ENCODE assay signal across 17 cellular contexts in the genomic region with DNA sequence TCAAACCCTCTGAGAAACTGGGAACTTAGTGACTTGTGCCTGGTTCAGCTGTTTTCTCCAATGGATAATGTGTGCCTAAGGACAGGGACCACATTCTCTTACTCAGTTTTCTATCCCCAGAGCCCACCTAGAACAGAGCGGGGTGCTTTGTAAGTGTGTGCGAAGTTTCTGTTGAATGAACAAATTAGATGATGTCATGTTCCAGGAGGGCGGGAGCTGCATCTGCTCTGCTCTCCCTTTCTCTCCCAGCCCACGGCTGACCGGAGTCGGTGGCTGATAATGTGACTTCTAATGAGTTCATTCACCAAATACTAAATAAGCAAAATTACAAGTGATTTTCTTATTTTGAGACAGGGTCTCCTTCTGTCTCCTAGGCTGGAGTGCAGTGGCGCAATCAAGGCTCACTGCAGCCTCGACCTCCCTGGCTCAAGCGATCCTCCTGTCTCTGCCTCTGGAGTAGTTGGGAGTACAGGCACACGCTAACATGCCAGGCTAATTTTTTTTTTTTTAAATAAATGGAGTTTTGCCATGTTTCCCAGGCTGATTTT.
DNase-seq lines count a peak whose midpoint lies in the region; ATAC-seq and TF ChIP-seq lines count a peak whose summit lies in the region.
"Had no signal": no experiment of that assay in that cellular context is flagged by ENCODE, and none has a peak within 500 bp of the region (broad histone marks: within the 10 kb centered on the region; RNA-seq: fewer than 3 reads in every experiment).

No MANE protein-coding gene starts in this region.

- H4K20me1 ChIP-seq in hepatocyte (ENCODE audit: insufficient read depth, poor library complexity, severe bottlenecking): no peaks in the 10 kb centered on the region
- H4K20me1 ChIP-seq: BLaER1 had no signal

- CTCF ChIA-PET in CD4-positive, alpha-beta memory T cell (lab: Charles Lee; ENCODE audit: partially characterized antibody): interaction anchor here (0.9 to 15.8 kb wide), 8 partner anchors 15 to 97 kb away, joined by 3 to 676 read pairs (median 8); a partner anchor contains a TSS

- no peak for DNase-seq in CD4-positive, alpha-beta memory T cell
- DNase-seq in medulla oblongata (ENCODE audit: extremely low spot score) (peak; percentile 33), hepatocyte (ENCODE audit: low spot score) (no peak), MV-4-11 (lab: John Stamatoyannopoulos, UW) (no peak)
- DNase-seq: foreskin melanocyte; NCI-H1694; NCI-H524 treated with DMSO at 0.1 percent for 48 hours; PC-9; SK-N-SH; stimulated activated CD4-positive, alpha-beta T cell treated with anti-CD3 and anti-CD28 coated beads, Interleukin-1b, Interleukin-23, amount 100 ng/mL, for 48 hours had no signal

- no peaks in the 10 kb centered on the region for H3K9me3 ChIP-seq in CD4-positive, alpha-beta memory T cell (ENCODE audit: control insufficient read depth in 1 of 2, low read length in 2 of 2)
- no peaks in the 10 kb centered on the region for H3K9me3 ChIP-seq in hepatocyte (ENCODE audit: low read depth)
- H3K9me3 ChIP-seq: BLaER1, right atrium auricular region, SK-N-SH had no signal

- H3K4me2 ChIP-seq in hepatocyte: no peak overlapping the region
- H3K4me2 ChIP-seq: GM23338, PC-9, SK-N-SH had no signal

- intact Hi-C loops in CD4-positive, alpha-beta memory T cell (cut with micrococcal nuclease): no loop called here

- no peak for ATAC-seq in activated T-helper 17 cell treated with anti-CD3 and anti-CD28 coated beads, Interleukin-2, amount 50 U/mL, for 72 hours (replicated peaks)
- ATAC-seq in GM19467 (IDR thresholded peaks at IDR 0.05; ENCODE audit: unreplicated experiment): no peak
- ATAC-seq in GM18858 (IDR thresholded peaks at IDR 0.05; ENCODE audit: unreplicated experiment): no peak
- ATAC-seq: GM23338 had no signal

- H3K27ac ChIP-seq in CD4-positive, alpha-beta memory T cell (ENCODE audit: low read depth, low read length): peak overlapping the region; percentile 90
- no peak overlapping the region for H3K27ac ChIP-seq in hepatocyte
- H3K27ac ChIP-seq: BLaER1, PC-9, right atrium auricular region had no signal

- TF ChIP-seq CTCF in hepatocyte (IDR thresholded peaks at IDR 0.05; ENCODE audit: poor library complexity): no peak

- H3K36me3 ChIP-seq in CD4-positive, alpha-beta memory T cell (ENCODE audit: insufficient read depth, low read length): no peaks in the 10 kb centered on the region
- no peaks in the 10 kb centered on the region for H3K36me3 ChIP-seq in hepatocyte (replicated peaks; ENCODE audit: insufficient read depth, low read depth)
- H3K36me3 ChIP-seq: BLaER1, right atrium auricular region had no signal

- H3K9me2 ChIP-seq in hepatocyte (replicated peaks; ENCODE audit: insufficient read depth): no peaks in the 10 kb centered on the region
- H3K9me2 ChIP-seq: SK-N-SH had no signal

- no peaks in the 10 kb centered on the region for H3K27me3 ChIP-seq in CD4-positive, alpha-beta memory T cell (ENCODE audit: insufficient read depth, low read length)
- H3K27me3 ChIP-seq in hepatocyte: no peaks in the 10 kb centered on the region
- H3K27me3 ChIP-seq: BLaER1, right atrium auricular region had no signal

- no peaks in the 10 kb centered on the region for H3K9me3 Mint-ChIP-seq in CD4-positive, alpha-beta memory T cell
- H3K9me3 Mint-ChIP-seq in IgD-negative memory B cell: no peaks in the 10 kb centered on the region
- no peaks in the 10 kb centered on the region for H3K9me3 Mint-ChIP-seq in activated T-helper 17 cell treated with anti-CD3 and anti-CD28 coated beads, Interleukin-2, amount 50 U/mL, for 72 hours
- H3K9me3 Mint-ChIP-seq: GM23338 had no signal

- WGBS in hepatocyte (ENCODE audit: low lambda C conversion rate, missing lambda C conversion rate): 94% methylated on average over 10 of the region's 10 CpGs

- no peak overlapping the region for H3K4me3 ChIP-seq in CD4-positive, alpha-beta memory T cell (ENCODE audit: low read length in 2 of 2)
- no peak overlapping the region for H3K4me3 ChIP-seq in hepatocyte
- H3K4me3 ChIP-seq: BLaER1, GM23338, PC-9, right atrium auricular region had no signal

- peaks cover 58 to 83% (median 66%) of the 10 kb centered on the region in 4 donors for H3K4me1 Mint-ChIP-seq in CD4-positive, alpha-beta memory T cell
- peaks cover 56 to 77% (median 69%) of the 10 kb centered on the region in 3 donors for H3K4me1 Mint-ChIP-seq in IgD-negative memory B cell
- peaks cover 48% of the 10 kb centered on the region for H3K4me1 Mint-ChIP-seq in activated T-helper 17 cell treated with anti-CD3 and anti-CD28 coated beads, Interleukin-2, amount 50 U/mL, for 72 hours

- POLR2A ChIA-PET in CD4-positive, alpha-beta memory T cell (lab: Charles Lee; ENCODE audit: partially characterized antibody): interaction anchor here (0.6 to 19.6 kb wide), 12 partner anchors 26 to 464 kb away, joined by 3 to 646 read pairs (median 14); a partner anchor contains a TSS

- no peak overlapping the region for H2AFZ ChIP-seq in hepatocyte
- H2AFZ ChIP-seq: PC-9 had no signal

- peaks cover 84% of the 10 kb centered on the region for H3K4me1 ChIP-seq in CD4-positive, alpha-beta memory T cell (ENCODE audit: insufficient read depth, low read length)
- peaks cover 4% of the 10 kb centered on the region for H3K4me1 ChIP-seq in hepatocyte (ENCODE audit: insufficient read depth)
- H3K4me1 ChIP-seq: right atrium auricular region had no signal

- peak overlapping the region in 7 of 8 donors; percentile 74 to 86 (median 85) for H3K4me3 Mint-ChIP-seq in CD4-positive, alpha-beta memory T cell
- peak overlapping the region; percentile 47 to 90 (median 84) for H3K4me3 Mint-ChIP-seq in IgD-negative memory B cell
- peak overlapping the region; percentile 92 for H3K4me3 Mint-ChIP-seq in activated T-helper 17 cell treated with anti-CD3 and anti-CD28 coated beads, Interleukin-2, amount 50 U/mL, for 72 hours
- H3K4me3 Mint-ChIP-seq: GM23338 had no signal

- H3K36me3 Mint-ChIP-seq in CD4-positive, alpha-beta memory T cell: no peaks in the 10 kb centered on the region
- H3K36me3 Mint-ChIP-seq in IgD-negative memory B cell: no peaks in the 10 kb centered on the region
- no peaks in the 10 kb centered on the region for H3K36me3 Mint-ChIP-seq in activated T-helper 17 cell treated with anti-CD3 and anti-CD28 coated beads, Interleukin-2, amount 50 U/mL, for 72 hours (ENCODE audit: low read depth)

- peak overlapping the region; percentile 92 to 97 (median 94) for H3K27ac Mint-ChIP-seq in CD4-positive, alpha-beta memory T cell
- H3K27ac Mint-ChIP-seq in IgD-negative memory B cell: peak overlapping the region; percentile 94 to 99 (median 99)
- peak overlapping the region; percentile 95 for H3K27ac Mint-ChIP-seq in activated T-helper 17 cell treated with anti-CD3 and anti-CD28 coated beads, Interleukin-2, amount 50 U/mL, for 72 hours
- H3K27ac Mint-ChIP-seq: GM23338 had no signal

- H3K27me3 Mint-ChIP-seq in CD4-positive, alpha-beta memory T cell: no peaks in the 10 kb centered on the region
- H3K27me3 Mint-ChIP-seq in IgD-negative memory B cell: peaks cover 3% of the 10 kb centered on the region
- H3K27me3 Mint-ChIP-seq in activated T-helper 17 cell treated with anti-CD3 and anti-CD28 coated beads, Interleukin-2, amount 50 U/mL, for 72 hours: no peaks in the 10 kb centered on the region

- no peaks in the 10 kb centered on the region for H3K79me2 ChIP-seq in hepatocyte
